ENCODE assay signal across 8 cellular contexts in genomic region chr11:3422380-3423137, GRCh38. TPM values are rescaled to one million over a fixed set of nuclear protein-coding genes. Genes with fewer than 3 reads are reported as not detected.
DNase-seq lines count a peak whose midpoint lies in the region; ATAC-seq, FAIRE-seq and TF ChIP-seq lines count a peak whose summit lies in the region.
"Not testable (repeated sequence)": the region's sequence is repeated elsewhere in the genome, so short reads cannot be mapped to it uniquely, and the experiment has no call there.

No MANE protein-coding gene starts in this region.

- FAIRE-seq in GM12891 (lab: Jason Lieb, UNC): peak; percentile 16

- H3K4me1 Mint-ChIP-seq in T-helper 1 cell treated with Interleukin-12 subunit alpha and Interleukin-12 subunit beta and Interleukin-4 antibody, amounts not matched to agents 30 μg/mL and 1 μg/mL, for 36 hours (ENCODE audit: low read depth): not testable (repeated sequence)
- peaks cover 10% of the 10 kb centered on the region for H3K4me1 Mint-ChIP-seq in progenitor cell of endocrine pancreas (ENCODE audit: low read depth)

- H3K36me3 Mint-ChIP-seq in T-helper 1 cell treated with Interleukin-12 subunit alpha and Interleukin-12 subunit beta and Interleukin-4 antibody, amounts not matched to agents 30 μg/mL and 1 μg/mL, for 36 hours (ENCODE audit: low read depth); progenitor cell of endocrine pancreas (ENCODE audit: insufficient read depth): not testable (repeated sequence)

- H3K36me3 ChIP-seq in left ventricle myocardium inferior, upper lobe of right lung: not testable (repeated sequence)

- H3K4me3 ChIP-seq in left ventricle myocardium inferior (peak overlapping the region; percentile 77), upper lobe of right lung (peak overlapping the region; percentile 75)

- peaks cover 28% of the 10 kb centered on the region for H3K27me3 Mint-ChIP-seq in T-helper 1 cell treated with Interleukin-12 subunit alpha and Interleukin-12 subunit beta and Interleukin-4 antibody, amounts not matched to agents 30 μg/mL and 1 μg/mL, for 36 hours (ENCODE audit: low read depth)
- H3K27me3 Mint-ChIP-seq in progenitor cell of endocrine pancreas: peaks cover 23% of the 10 kb centered on the region

- ATAC-seq in HG02885 (IDR thresholded peaks at IDR 0.05; ENCODE audit: poor library complexity, unreplicated experiment) (peak; percentile 98), upper lobe of right lung (peak; percentile 100)

- not testable (repeated sequence) for H3K9me3 ChIP-seq in left ventricle myocardium inferior (replicated peaks); upper lobe of right lung

- H3K4me3 Mint-ChIP-seq in T-helper 1 cell treated with Interleukin-12 subunit alpha and Interleukin-12 subunit beta and Interleukin-4 antibody, amounts not matched to agents 30 μg/mL and 1 μg/mL, for 36 hours: peak overlapping the region; percentile 85
- H3K4me3 Mint-ChIP-seq in progenitor cell of endocrine pancreas (ENCODE audit: low read depth): peak overlapping the region; percentile 89

- peak overlapping the region; percentile 87 for H3K27ac Mint-ChIP-seq in T-helper 1 cell treated with Interleukin-12 subunit alpha and Interleukin-12 subunit beta and Interleukin-4 antibody, amounts not matched to agents 30 μg/mL and 1 μg/mL, for 36 hours
- H3K27ac Mint-ChIP-seq in progenitor cell of endocrine pancreas: peak overlapping the region; percentile 96

- H3K27ac ChIP-seq in left ventricle myocardium inferior (replicated peaks) (peak overlapping the region; percentile 81), upper lobe of right lung (peak overlapping the region; percentile 71)

- not testable (repeated sequence) for H3K9me3 Mint-ChIP-seq in T-helper 1 cell treated with Interleukin-12 subunit alpha and Interleukin-12 subunit beta and Interleukin-4 antibody, amounts not matched to agents 30 μg/mL and 1 μg/mL, for 36 hours; progenitor cell of endocrine pancreas (ENCODE audit: low read depth)

- TF ChIP-seq CTCF in left ventricle myocardium inferior (IDR thresholded peaks at IDR 0.05; ENCODE audit: borderline replicate concordance); progenitor cell of endocrine pancreas (IDR thresholded peaks at IDR 0.05; ENCODE audit: unreplicated experiment); upper lobe of right lung (IDR thresholded peaks at IDR 0.05): not testable (repeated sequence)

- peaks cover 17% of the 10 kb centered on the region for H3K4me1 ChIP-seq in left ventricle myocardium inferior
- H3K4me1 ChIP-seq in upper lobe of right lung: not testable (repeated sequence)

- DNase-seq in GM12891 (ENCODE audit: insufficient read length, low spot score) (peak; percentile 67), NCI-H1694 (lab: John Stamatoyannopoulos, UW) (peak; percentile 94), amygdala (lab: John Stamatoyannopoulos, UW) (peak; percentile 44 to 99 (median 94)), left ventricle myocardium inferior (peak; percentile 99), progenitor cell of endocrine pancreas (ENCODE audit: low spot score, unreplicated experiment) (peak; percentile 98), upper lobe of right lung (peak; percentile 100)

- not testable (repeated sequence) for H3K27me3 ChIP-seq in left ventricle myocardium inferior (ENCODE audit: low read depth); upper lobe of right lung

- TF ChIP-seq POLR2A in GM12891 (IDR thresholded peaks at IDR 0.05; ENCODE audit: low read depth, low read length): not testable (repeated sequence)

- intact Hi-C loops in left ventricle myocardium inferior (cut with micrococcal nuclease); upper lobe of right lung (cut with DNase I): not testable (repeated sequence)

RNA-seq across cellular contexts. Expression of gene ZNF195, which starts 43.6 kb away (rescaled TPM):
- 15.7 TPM for polyA plus RNA-seq in GM12891 (2012; ENCODE audit: low read depth, missing spikeins)
- total RNA-seq in left ventricle myocardium inferior: 8.2 TPM
- total RNA-seq in progenitor cell of endocrine pancreas: 83.9 and 88.8 TPM in 2 replicates
- 20.0 TPM for total RNA-seq in upper lobe of right lung

Comparison
In these comparisons a context has a peak if more than half of its experiments do, and no peak if none do; other contexts are left out.
1. Peak in every context shown above with its lines: DNase-seq, ATAC-seq, H3K4me3 ChIP-seq and H3K27ac ChIP-seq.